Comparison of ENCODE assay signal across 20 cellular contexts in genomic region chr7:107208563-107208962, GRCh38. TPM values are rescaled to one million over a fixed set of nuclear protein-coding genes. Genes with fewer than 3 reads are reported as not detected.
DNase-seq lines count a peak whose midpoint lies in the region; ATAC-seq, FAIRE-seq and TF ChIP-seq lines count a peak whose summit lies in the region.
"Had no signal": no experiment of that assay in that cellular context is flagged by ENCODE, and none has a peak within 500 bp of the region (broad histone marks: within the 10 kb centered on the region; RNA-seq: fewer than 3 reads in every experiment).

No MANE protein-coding gene starts in this region.

- FAIRE-seq in HTR-8/SVneo (lab: Jason Lieb, UNC) = no peak
- FAIRE-seq: D721Med, G401.6, GM12878 had no signal

- ATAC-seq in gastrocnemius medialis = peak in 1 of 2 donors; percentile 15
- ATAC-seq: GM12878 had no signal

- H3K9me2 ChIP-seq in GM23248 (ENCODE audit: insufficient read depth) (no peaks in the 10 kb centered on the region), hepatocyte (replicated peaks; ENCODE audit: insufficient read depth) (no peaks in the 10 kb centered on the region)

- in situ Hi-C loops in GM23248 (cut with MboI) (no loop called here), gastrocnemius medialis (cut with MboI; ENCODE audit: low sequenced_read_pairs in 4 of 4) (loop anchor here in 1 of 4 donors (25.0 kb wide), 1 partner anchor 504 kb away; no protein-coding TSS in a partner anchor)

- intact Hi-C loops in gastrocnemius medialis (cut with DNase I; ENCODE audit: low total_unique reads) = loop anchor here (5.0 to 10.0 kb wide), 2 partner anchors 69 to 356 kb away; partner anchors contain the start of genes COG5 and DUS4L

- 0 out of 2 replicates have a peak overlapping the region, but pooled peaks have one; percentile 11 for H2AFZ ChIP-seq in GM23248
- H2AFZ ChIP-seq in hepatocyte = no peak overlapping the region

- H3K27me3 ChIP-seq in GM23248 (replicated peaks; ENCODE audit: insufficient read depth) (no peaks in the 10 kb centered on the region), hepatocyte (no peaks in the 10 kb centered on the region), gastrocnemius medialis (no peaks in the 10 kb centered on the region)
- H3K27me3 ChIP-seq: neutrophil had no signal

- H3K9me3 ChIP-seq in GM23248 (ENCODE audit: low read depth) (no peaks in the 10 kb centered on the region), hepatocyte (ENCODE audit: low read depth) (no peaks in the 10 kb centered on the region), gastrocnemius medialis (no peaks in the 10 kb centered on the region)
- H3K9me3 ChIP-seq: neutrophil had no signal

- peak overlapping the region; percentile 14; the same call in 1 of the 2 replicates for H3K9ac ChIP-seq in GM23248

- TF ChIP-seq POLR2A in gastrocnemius medialis (IDR thresholded peaks at IDR 0.05) = no peak

- H4K20me1 ChIP-seq in GM23248 (ENCODE audit: insufficient read depth) (no peaks in the 10 kb centered on the region), hepatocyte (ENCODE audit: insufficient read depth, poor library complexity, severe bottlenecking) (no peaks in the 10 kb centered on the region)

- DNase-seq in GM23248 = no peak
- no peak for DNase-seq in hepatocyte (ENCODE audit: low spot score)
- no peak for DNase-seq in gastrocnemius medialis
- no peak for DNase-seq in central memory CD4-positive, alpha-beta T cell
- DNase-seq in activated T-cell treated with anti-CD3 and anti-CD28 coated beads for 4 hours = no peak
- DNase-seq in HTR-8/SVneo (ENCODE audit: insufficient read length, low spot score) = no peak
- no peak for DNase-seq in OCI-M1 (lab: John Stamatoyannopoulos, UW)
- DNase-seq: activated CD4-positive, alpha-beta memory T cell treated with anti-CD3 and anti-CD28 coated beads, Interleukin-2, amount 10 ng/mL, durations not matched to agents 7 days and 5 days; amniotic stem cell; erythroblast; mesendoderm; NCI-H1436 treated with DMSO at 0.1 percent for 48 hours; NCI-H2227 treated with DMSO at 0.1 percent for 48 hours; T-helper 1 cell; WERI-Rb-1 had no signal

- H3K4me3 ChIP-seq in GM23248 = no peak overlapping the region
- no peak overlapping the region for H3K4me3 ChIP-seq in hepatocyte
- no peak overlapping the region for H3K4me3 ChIP-seq in gastrocnemius medialis
- H3K4me3 ChIP-seq: GM12878 had no signal

- H3K4me1 ChIP-seq in GM23248 (ENCODE audit: insufficient read depth) = peaks cover 10% of the 10 kb centered on the region
- H3K4me1 ChIP-seq in hepatocyte (ENCODE audit: insufficient read depth) = no peaks in the 10 kb centered on the region
- peaks cover 19 to 22% of the 10 kb centered on the region in 2 donors for H3K4me1 ChIP-seq in gastrocnemius medialis

- no peaks in the 10 kb centered on the region for H3K79me2 ChIP-seq in GM23248 (ENCODE audit: insufficient read depth)
- no peaks in the 10 kb centered on the region for H3K79me2 ChIP-seq in hepatocyte

- 86 to 88% methylated on average over 5 of the region's 5 CpGs for WGBS in GM23248 (ENCODE audit: low coverage in 1 of 2, low lambda C conversion rate in 2 of 2, missing lambda C conversion rate in 2 of 2), 2 experiments
- WGBS in hepatocyte (ENCODE audit: low lambda C conversion rate, missing lambda C conversion rate) = 84% methylated on average over 5 of the region's 5 CpGs

- peak overlapping the region; percentile 44 for H3K27ac ChIP-seq in GM23248
- H3K27ac ChIP-seq in angular gyrus (ENCODE audit: low read depth, low read length) = peak overlapping the region; percentile 74
- peak overlapping the region; percentile 37 for H3K27ac ChIP-seq in hepatocyte
- peak overlapping the region; percentile 72 to 78 (median 78) for H3K27ac ChIP-seq in gastrocnemius medialis
- H3K27ac ChIP-seq: WERI-Rb-1 had no signal

- TF ChIP-seq CTCF in hepatocyte (IDR thresholded peaks at IDR 0.05; ENCODE audit: poor library complexity) (no peak), gastrocnemius medialis (IDR thresholded peaks at IDR 0.05 in 4 of 5, conservative IDR thresholded peaks at IDR 0.05 in 1 of 5) (no peak)

- peaks cover 10% of the 10 kb centered on the region for H3K36me3 ChIP-seq in GM23248 (ENCODE audit: low read depth)
- no peaks in the 10 kb centered on the region for H3K36me3 ChIP-seq in hepatocyte (replicated peaks; ENCODE audit: insufficient read depth, low read depth)
- peaks cover 0 to 27% of the 10 kb centered on the region in 2 donors for H3K36me3 ChIP-seq in gastrocnemius medialis

- H3F3A ChIP-seq in GM23248 (ENCODE audit: insufficient read depth) = peaks cover 13% of the 10 kb centered on the region; the same call in 1 of the 2 replicates

- H3K4me2 ChIP-seq in GM23248 (ENCODE audit: unreplicated experiment) (no peak overlapping the region), hepatocyte (no peak overlapping the region)

RNA-seq across cellular contexts. Expression of gene HBP1, which starts 39.8 kb away (rescaled TPM):
- 87.5 and 102 TPM in 2 replicates for total RNA-seq in GM23248 (2014; rRNA removed; shearing (Covaris generic))
- 75.6 and 77.3 TPM in 2 replicates for polyA plus RNA-seq in GM23248 (2016; fragmentation: Nextera tagmentation; extraction: Ambion mirVana)
- total RNA-seq in hepatocyte = 84.7 and 100 TPM in 2 replicates
- polyA plus RNA-seq in hepatocyte = 47.7 and 53.9 TPM in 2 replicates
- total RNA-seq in gastrocnemius medialis = 100 to 1,000 TPM in 3 of 4 donors, 10 to 100 TPM in 1; 70.6 to 172 (median 143) TPM
